In the genomic region with DNA sequence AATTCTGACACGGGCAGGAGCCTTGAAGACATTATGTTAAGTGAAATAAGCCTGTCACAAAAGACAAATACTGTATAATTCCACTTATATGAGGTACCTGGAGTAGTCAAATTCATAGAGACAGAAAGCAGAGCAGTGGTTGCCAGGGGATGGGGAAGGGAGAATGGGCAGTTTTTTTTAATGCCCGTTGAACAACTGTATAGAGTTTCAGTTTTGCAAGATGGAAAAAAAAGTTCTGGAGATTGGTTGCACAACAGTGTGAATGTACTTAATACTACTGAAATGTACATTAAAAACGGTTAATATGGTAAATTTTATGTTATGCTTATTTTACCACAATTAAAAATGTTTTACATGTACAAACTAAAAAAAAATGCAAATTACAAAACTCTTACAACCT, we compare ENCODE assay signal across 18 cellular contexts.
"Had no signal": no experiment of that assay in that cellular context is flagged by ENCODE, and none has a peak within 500 bp of the region (broad histone marks: within the 10 kb centered on the region; RNA-seq: fewer than 3 reads in every experiment).

No MANE protein-coding gene starts in this region.

- H3K9me3 ChIP-seq: gastroesophageal sphincter, heart left ventricle, prostate gland, suprapubic skin had no signal

- H3K27ac Mint-ChIP-seq: activated naive CD8-positive, alpha-beta T cell; stimulated activated naive CD8-positive, alpha-beta T cell treated with anti-CD3 and anti-CD28 coated beads, Interleukin-15, amount 100 ng/mL, for 72 hours; type B pancreatic cell had no signal

- H3K4me3 ChIP-seq: gastroesophageal sphincter, heart left ventricle, prostate gland, suprapubic skin had no signal

- H3K9me3 Mint-ChIP-seq: nephron progenitor cell; stimulated activated naive CD8-positive, alpha-beta T cell treated with anti-CD3 and anti-CD28 coated beads, Interleukin-15, amount 100 ng/mL, for 72 hours; type B pancreatic cell had no signal

- H3K27ac ChIP-seq: gastroesophageal sphincter, heart left ventricle, prostate gland, suprapubic skin, VCaP had no signal

- H3K27me3 ChIP-seq: gastroesophageal sphincter, heart left ventricle, suprapubic skin had no signal

- ATAC-seq: gastroesophageal sphincter; heart left ventricle; left lobe of liver; right cardiac atrium; stimulated activated naive CD8-positive, alpha-beta T cell treated with anti-CD3 and anti-CD28 coated beads, Interleukin-15, amount 100 ng/mL, for 72 hours had no signal

- H3K27me3 Mint-ChIP-seq: activated naive CD8-positive, alpha-beta T cell; stimulated activated naive CD8-positive, alpha-beta T cell treated with anti-CD3 and anti-CD28 coated beads, Interleukin-15, amount 100 ng/mL, for 72 hours; type B pancreatic cell had no signal

- DNase-seq: activated CD4-positive, alpha-beta T cell treated with anti-CD3 and anti-CD28 coated beads, Interleukin-2, amount 50 U/mL, for 4 hours; activated gamma-delta T cell treated with Interleukin-2 at 50 U/mL for 16 hours; cerebellar nuclear complex; cortex of kidney; heart left ventricle; kidney; nephron progenitor cell; right cardiac atrium; stimulated activated CD4-positive, alpha-beta T cell treated with anti-CD3 and anti-CD28 coated beads, Interleukin-2, amount 100 ng/mL, for 24 hours; stimulated activated naive CD8-positive, alpha-beta T cell treated with anti-CD3 and anti-CD28 coated beads, Interleukin-15, amount 100 ng/mL, for 72 hours had no signal

- H3K36me3 ChIP-seq: prostate gland had no signal

- H3K4me3 Mint-ChIP-seq: activated naive CD8-positive, alpha-beta T cell; nephron progenitor cell; stimulated activated naive CD8-positive, alpha-beta T cell treated with anti-CD3 and anti-CD28 coated beads, Interleukin-15, amount 100 ng/mL, for 72 hours; type B pancreatic cell had no signal

- FAIRE-seq: bronchial epithelial cell, kidney had no signal
